9 cellular contexts compared by ENCODE assay signal in the genomic region with DNA sequence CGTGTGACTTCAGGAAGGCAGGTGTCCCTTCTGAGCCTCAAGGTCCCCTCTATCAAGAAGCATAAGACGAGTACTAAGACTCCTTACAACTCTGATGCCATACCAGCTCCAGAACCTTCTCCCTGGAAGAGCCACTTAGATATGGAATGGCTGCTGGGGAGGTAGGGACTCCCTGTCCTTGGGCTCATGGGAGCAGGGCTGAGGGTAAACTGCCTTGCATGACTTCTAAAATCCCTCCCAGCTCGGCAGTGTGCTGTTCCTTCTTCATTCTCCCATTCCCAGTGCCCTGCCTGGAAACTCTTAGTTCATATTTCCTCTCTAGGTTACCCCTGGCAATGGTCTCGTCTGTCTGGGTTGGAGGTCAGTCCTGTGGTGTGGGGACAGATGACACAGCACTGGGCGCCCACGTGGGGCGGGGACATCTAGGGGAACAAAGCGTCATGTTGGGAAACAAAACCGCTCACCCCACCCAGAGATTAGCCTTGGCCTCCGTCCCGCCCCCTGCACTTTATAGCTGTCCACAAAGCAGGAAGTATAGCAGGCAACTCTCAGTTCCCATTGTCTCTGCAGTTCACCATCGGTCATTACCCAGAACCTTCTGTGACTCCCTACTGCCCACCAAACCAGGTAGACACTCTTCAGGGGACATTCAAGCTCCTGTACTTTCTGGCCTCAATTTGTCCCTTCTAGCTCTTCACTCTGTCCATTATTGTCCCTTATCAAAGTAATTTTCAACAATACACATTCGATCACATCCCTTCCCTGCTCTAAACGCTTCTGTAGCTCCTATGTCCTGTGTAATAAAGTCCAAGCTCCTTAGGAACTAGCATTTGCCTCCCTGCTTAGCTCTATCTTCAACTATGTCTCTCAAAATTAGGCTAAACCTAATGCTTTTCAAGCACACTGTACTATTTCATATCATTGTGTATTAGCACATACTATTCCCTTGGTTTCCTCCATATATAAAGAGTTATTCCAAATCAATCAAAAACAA.
DNase-seq lines count a peak whose midpoint lies in the region; ATAC-seq and TF ChIP-seq lines count a peak whose summit lies in the region.
"Had no signal": no experiment of that assay in that cellular context is flagged by ENCODE, and none has a peak within 500 bp of the region (broad histone marks: within the 10 kb centered on the region; RNA-seq: fewer than 3 reads in every experiment).

No MANE protein-coding gene starts in this region.

- H3K9me3 ChIP-seq in gastrocnemius medialis: no peaks in the 10 kb centered on the region
- H3K9me3 ChIP-seq: A549 had no signal

- DNase-seq in activated CD4-positive, alpha-beta memory T cell treated with anti-CD3 and anti-CD28 coated beads for 36 hours: no peak
- no peak for DNase-seq in activated CD4-positive, alpha-beta memory T cell treated with anti-CD3 and anti-CD28 coated beads, Interleukin-2, amount 10 ng/mL, durations not matched to agents 7 days and 5 days
- peak; percentile 84 for DNase-seq in LoVo (ENCODE audit: low spot score)
- peak in 3 of 10 donors; percentile 49 to 53 (median 51) for DNase-seq in dorsolateral prefrontal cortex
- peak; percentile 71 to 77 for DNase-seq in gastrocnemius medialis
- DNase-seq in amniotic stem cell (lab: John Stamatoyannopoulos, UW): no peak
- no peak for DNase-seq in NCI-H69 (lab: John Stamatoyannopoulos, UW)
- DNase-seq in DMS79 (lab: John Stamatoyannopoulos, UW): no peak

- no peaks in the 10 kb centered on the region for H3K9me3 Mint-ChIP-seq in activated CD4-positive, alpha-beta memory T cell treated with anti-CD3 and anti-CD28 coated beads for 36 hours
- no peaks in the 10 kb centered on the region for H3K9me3 Mint-ChIP-seq in activated CD4-positive, alpha-beta memory T cell treated with anti-CD3 and anti-CD28 coated beads, Interleukin-2, amount 10 ng/mL, durations not matched to agents 7 days and 5 days

- H3K4me3 ChIP-seq in dorsolateral prefrontal cortex: no peak overlapping the region
- H3K4me3 ChIP-seq in gastrocnemius medialis: no peak overlapping the region
- H3K4me3 ChIP-seq: A549 had no signal

- H3K4me1 ChIP-seq in gastrocnemius medialis: peaks cover 3 to 4% of the 10 kb centered on the region in 2 donors

- H3K4me3 Mint-ChIP-seq in activated CD4-positive, alpha-beta memory T cell treated with anti-CD3 and anti-CD28 coated beads for 36 hours: no peak overlapping the region
- H3K4me3 Mint-ChIP-seq in activated CD4-positive, alpha-beta memory T cell treated with anti-CD3 and anti-CD28 coated beads, Interleukin-2, amount 10 ng/mL, durations not matched to agents 7 days and 5 days: no peak overlapping the region

- H3K27me3 ChIP-seq in dorsolateral prefrontal cortex: no peaks in the 10 kb centered on the region
- no peaks in the 10 kb centered on the region for H3K27me3 ChIP-seq in gastrocnemius medialis

- H3K27me3 Mint-ChIP-seq in activated CD4-positive, alpha-beta memory T cell treated with anti-CD3 and anti-CD28 coated beads for 36 hours: no peaks in the 10 kb centered on the region
- H3K27me3 Mint-ChIP-seq in activated CD4-positive, alpha-beta memory T cell treated with anti-CD3 and anti-CD28 coated beads, Interleukin-2, amount 10 ng/mL, durations not matched to agents 7 days and 5 days: no peaks in the 10 kb centered on the region

- peaks cover 70% of the 10 kb centered on the region for H3K4me1 Mint-ChIP-seq in activated CD4-positive, alpha-beta memory T cell treated with anti-CD3 and anti-CD28 coated beads for 36 hours (ENCODE audit: low read depth)
- peaks cover 61% of the 10 kb centered on the region for H3K4me1 Mint-ChIP-seq in activated CD4-positive, alpha-beta memory T cell treated with anti-CD3 and anti-CD28 coated beads, Interleukin-2, amount 10 ng/mL, durations not matched to agents 7 days and 5 days

- intact Hi-C loops in activated CD4-positive, alpha-beta memory T cell treated with anti-CD3 and anti-CD28 coated beads for 36 hours (cut with micrococcal nuclease): loop anchor here (5.0 kb wide), 1 partner anchor 37 kb away; no protein-coding TSS in a partner anchor
- intact Hi-C loops in dorsolateral prefrontal cortex (cut with DNase I): loop anchor here in 1 of 2 donors (10.0 kb wide), 1 partner anchor 485 kb away; a partner anchor contains a TSS
- intact Hi-C loops in gastrocnemius medialis (cut with DNase I; ENCODE audit: low total_unique reads): no loop called here

- POLR2A ChIA-PET in activated CD4-positive, alpha-beta memory T cell treated with anti-CD3 and anti-CD28 coated beads for 36 hours (lab: Charles Lee): interaction anchor here (0.7 to 1.4 kb wide), 2 partner anchors 12 to 15 kb away, joined by 3 to 4 read pairs; no protein-coding TSS in a partner anchor
- POLR2A ChIA-PET in activated CD4-positive, alpha-beta memory T cell treated with anti-CD3 and anti-CD28 coated beads, Interleukin-2, amount 10 ng/mL, durations not matched to agents 7 days and 5 days (lab: Charles Lee): interaction anchor here (0.9 to 2.8 kb wide), 6 partner anchors 10 to 35 kb away, joined by 3 to 11 read pairs (median 3); no protein-coding TSS in a partner anchor

- peak overlapping the region in 45 of 59 donors; percentile 1 to 78 (median 48) for H3K27ac ChIP-seq in dorsolateral prefrontal cortex
- peak overlapping the region; percentile 6 to 50 (median 29) for H3K27ac ChIP-seq in gastrocnemius medialis
- H3K27ac ChIP-seq: A549 had no signal

- in situ Hi-C loops in gastrocnemius medialis (cut with MboI; ENCODE audit: low sequenced_read_pairs in 4 of 4): loop anchor here in 3 of 4 donors (25.0 kb wide), 1 partner anchor 112 kb away; no protein-coding TSS in a partner anchor

- TF ChIP-seq CTCF in dorsolateral prefrontal cortex (IDR thresholded peaks at IDR 0.05 in 54 of 56, conservative IDR thresholded peaks at IDR 0.05 in 2 of 56; ENCODE audit: low read depth in 1 of 56, partially characterized antibody in 56 of 56): no peak
- no peak for TF ChIP-seq CTCF in gastrocnemius medialis (IDR thresholded peaks at IDR 0.05 in 4 of 5, conservative IDR thresholded peaks at IDR 0.05 in 1 of 5)

- no peaks in the 10 kb centered on the region for H3K36me3 ChIP-seq in gastrocnemius medialis

- H3K36me3 Mint-ChIP-seq in activated CD4-positive, alpha-beta memory T cell treated with anti-CD3 and anti-CD28 coated beads for 36 hours: peaks cover 20% of the 10 kb centered on the region
- peaks cover 70% of the 10 kb centered on the region for H3K36me3 Mint-ChIP-seq in activated CD4-positive, alpha-beta memory T cell treated with anti-CD3 and anti-CD28 coated beads, Interleukin-2, amount 10 ng/mL, durations not matched to agents 7 days and 5 days (ENCODE audit: low read depth)

- TF ChIP-seq POLR2A in gastrocnemius medialis (IDR thresholded peaks at IDR 0.05): peak in 1 of 2 donors; percentile 16

- ATAC-seq in gastrocnemius medialis: peak in 1 of 2 donors; percentile 12
- ATAC-seq: A549 had no signal

- CTCF ChIA-PET in activated CD4-positive, alpha-beta memory T cell treated with anti-CD3 and anti-CD28 coated beads for 36 hours (lab: Charles Lee): interaction anchor here (0.6 to 2.6 kb wide), 5 partner anchors 12 to 452 kb away, joined by 3 to 11 read pairs (median 3); no protein-coding TSS in a partner anchor
- CTCF ChIA-PET in activated CD4-positive, alpha-beta memory T cell treated with anti-CD3 and anti-CD28 coated beads, Interleukin-2, amount 10 ng/mL, durations not matched to agents 7 days and 5 days (lab: Charles Lee): interaction anchor here (1.0 to 2.1 kb wide), 4 partner anchors 11 to 453 kb away, joined by 3 to 10 read pairs (median 4); no protein-coding TSS in a partner anchor

- H3K27ac Mint-ChIP-seq in activated CD4-positive, alpha-beta memory T cell treated with anti-CD3 and anti-CD28 coated beads for 36 hours: peak overlapping the region; percentile 40
- H3K27ac Mint-ChIP-seq in activated CD4-positive, alpha-beta memory T cell treated with anti-CD3 and anti-CD28 coated beads, Interleukin-2, amount 10 ng/mL, durations not matched to agents 7 days and 5 days: no peak overlapping the region

Comparison
In these comparisons a context has a peak if more than half of its experiments do, and no peak if none do; other contexts are left out.
1. DNase-seq: peak in LoVo (single experiment) and gastrocnemius medialis (2 of 2); none in activated CD4-positive, alpha-beta memory T cell treated with anti-CD3 and anti-CD28 coated beads for 36 hours (single experiment), activated CD4-positive, alpha-beta memory T cell treated with anti-CD3 and anti-CD28 coated beads, Interleukin-2, amount 10 ng/mL, durations not matched to agents 7 days and 5 days (single experiment), amniotic stem cell (single experiment), NCI-H69 (single experiment) and DMS79 (single experiment).